In the genomic region with DNA sequence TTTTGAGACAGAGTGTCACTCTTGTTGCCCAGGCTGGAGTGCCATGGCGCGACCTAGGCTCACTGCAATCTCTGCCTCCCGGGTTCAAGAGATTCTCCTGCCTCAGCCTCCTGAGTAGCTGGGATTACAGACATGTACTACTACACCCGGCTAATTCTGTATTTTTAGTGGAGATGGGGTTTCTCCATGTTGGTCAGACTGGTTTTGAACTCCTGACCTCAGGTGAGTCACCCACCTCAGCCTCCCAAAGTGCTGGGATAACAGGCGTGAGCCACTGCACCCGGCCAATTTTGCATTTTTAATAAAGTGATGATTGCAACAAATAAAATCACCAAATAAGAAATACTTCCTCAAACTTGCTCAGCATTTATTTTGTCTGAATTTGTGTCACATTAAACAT, we compare ENCODE assay signal across 7 cellular contexts. TPM values are rescaled to one million over a fixed set of nuclear protein-coding genes. Genes with fewer than 3 reads are reported as not detected.
DNase-seq lines count a peak whose midpoint lies in the region; TF ChIP-seq lines count a peak whose summit lies in the region.
"Not testable (repeated sequence)": the region's sequence is repeated elsewhere in the genome, so short reads cannot be mapped to it uniquely, and the experiment has no call there.

No MANE protein-coding gene starts in this region.

- BruUV-seq in PC-9 (replicated peaks; lab: Mats Ljungman, UMichigan): not testable (repeated sequence)

- DNase-seq in ACHN (peak; percentile 44), ELR (ENCODE audit: low read depth) (peak; percentile 63), HT1080 (ENCODE audit: low read depth) (peak; percentile 41), PC-9 (peak; percentile 44 to 49), amniotic epithelial cell (ENCODE audit: low read depth) (peak; percentile 37)
- not testable (repeated sequence) for DNase-seq in epithelial cell of prostate (ENCODE audit: low read depth, low spot score); mesenchymal stem cell

- not testable (repeated sequence) for H3K4ac ChIP-seq in mesenchymal stem cell (ENCODE audit: low read depth in 1 of 2, low read length in 2 of 2)

- POLR2A ChIA-PET in PC-9 (lab: Charles Lee; ENCODE audit: unreplicated experiment): not testable (repeated sequence)

- intact Hi-C loops in PC-9 (cut with micrococcal nuclease; ENCODE audit: unreplicated experiment): loop anchor here (2.0 to 10.0 kb wide), 4 partner anchors 111 to 522 kb away; a partner anchor contains a TSS

- in situ Hi-C loops in ACHN (cut with HindIII; ENCODE audit: low pct_ligation_motif_present, low pct_unique_long_range_greater_than_20kb, low sequenced_read_pairs): not testable (repeated sequence)

- not testable (repeated sequence) for H2BK5ac ChIP-seq in mesenchymal stem cell (ENCODE audit: low read depth, low read length, poor library complexity, severe bottlenecking)

- not testable (repeated sequence) for H4K91ac ChIP-seq in mesenchymal stem cell (ENCODE audit: low read length)

- H3K36me3 ChIP-seq in PC-9 (ENCODE audit: low read depth) (peaks cover 35% of the 10 kb centered on the region), mesenchymal stem cell (ENCODE audit: control insufficient read depth in 1 of 2, insufficient read depth in 2 of 2, low read depth in 1 of 2, low read length in 2 of 2) (peaks cover 17 to 64% of the 10 kb centered on the region in 2 experiments)

- H2AFZ ChIP-seq in PC-9; mesenchymal stem cell (ENCODE audit: low read depth, low read length): not testable (repeated sequence)

- not testable (repeated sequence) for H3K14ac ChIP-seq in mesenchymal stem cell (ENCODE audit: low read length in 2 of 2)

- H3K9me2 ChIP-seq in PC-9 (ENCODE audit: insufficient read depth): not testable (repeated sequence)

- not testable (repeated sequence) for H3K4me3 ChIP-seq in PC-9; mesenchymal stem cell (ENCODE audit: insufficient read depth in 1 of 2, low read depth in 1 of 2, low read length in 2 of 2)

- H4K20me1 ChIP-seq in PC-9 (ENCODE audit: insufficient read depth): not testable (repeated sequence)

- 94% methylated on average over 6 of the region's 6 CpGs for WGBS in mesenchymal stem cell

- not testable (repeated sequence) for TF ChIP-seq CTCF in PC-9 (conservative IDR thresholded peaks at IDR 0.05)

- not testable (repeated sequence) for H3K9me3 ChIP-seq in PC-9 (ENCODE audit: insufficient read depth, low read depth); mesenchymal stem cell (ENCODE audit: control insufficient read depth, low read length)

- H3K4me1 ChIP-seq in PC-9 (replicated peaks; ENCODE audit: insufficient read depth): peaks cover 23% of the 10 kb centered on the region
- H3K4me1 ChIP-seq in mesenchymal stem cell (ENCODE audit: control insufficient read depth, insufficient read depth, low read depth, low read length): not testable (repeated sequence)

- peaks cover 22% of the 10 kb centered on the region for H3K79me2 ChIP-seq in PC-9 (ENCODE audit: low read depth)

- H3K18ac ChIP-seq in mesenchymal stem cell (ENCODE audit: low read depth in 1 of 2, low read length in 2 of 2): not testable (repeated sequence)

- H3K9ac ChIP-seq in mesenchymal stem cell (ENCODE audit: low read length): not testable (repeated sequence)

- peaks cover 25% of the 10 kb centered on the region for H3F3A ChIP-seq in PC-9 (ENCODE audit: insufficient read depth, low read depth)

- H3K27ac ChIP-seq in PC-9: peak overlapping the region; percentile 51
- H3K27ac ChIP-seq in epithelial cell of prostate: peak overlapping the region; percentile 31
- peak overlapping the region; percentile 74 for H3K27ac ChIP-seq in mesenchymal stem cell (ENCODE audit: low read length, poor library complexity, severe bottlenecking)

- H2BK120ac ChIP-seq in mesenchymal stem cell (ENCODE audit: low read depth, low read length): not testable (repeated sequence)

- CTCF ChIA-PET in PC-9 (lab: Charles Lee): not testable (repeated sequence)

- H3K79me1 ChIP-seq in mesenchymal stem cell (replicated peaks; ENCODE audit: low read length, poor library complexity, severe bottlenecking): peaks cover 23% of the 10 kb centered on the region

- H3K4me2 ChIP-seq in PC-9: peak overlapping the region; percentile 39
- not testable (repeated sequence) for H3K4me2 ChIP-seq in mesenchymal stem cell (ENCODE audit: low read length, poor library complexity, severe bottlenecking)

- H3K23ac ChIP-seq in mesenchymal stem cell (ENCODE audit: low read length in 2 of 2): not testable (repeated sequence)

- H4K8ac ChIP-seq in mesenchymal stem cell (ENCODE audit: low read length): not testable (repeated sequence)

- not testable (repeated sequence) for H2BK12ac ChIP-seq in mesenchymal stem cell (ENCODE audit: low read length in 2 of 2)

- not testable (repeated sequence) for H3K27me3 ChIP-seq in PC-9 (ENCODE audit: insufficient read depth, low read depth); mesenchymal stem cell (ENCODE audit: control insufficient read depth in 1 of 2, insufficient read depth in 1 of 2, low read length in 2 of 2)

- not testable (repeated sequence) for H2BK15ac ChIP-seq in mesenchymal stem cell (ENCODE audit: low read depth, poor library complexity, severe bottlenecking)

- H2AK5ac ChIP-seq in mesenchymal stem cell (ENCODE audit: low read length, severe bottlenecking): not testable (repeated sequence)

RNA-seq across cellular contexts. Expression of a gene that starts 35.9 kb away (rescaled TPM):
- total RNA-seq in HT1080 (2014; rRNA removed; shearing (Covaris generic)): 19.5 and 22.8 TPM in 2 replicates
- polyA plus RNA-seq in HT1080 (2015; cell fraction: cytosol; rRNA removed): 15.1 and 16.2 TPM in 2 replicates
- polyA plus RNA-seq in HT1080 (2015; cell fraction: nucleus; rRNA removed): 31.6 and 36.0 TPM in 2 replicates
- 63.1 and 81.4 TPM in 2 replicates for total RNA-seq in PC-9 (2021)
- polyA plus RNA-seq in mesenchymal stem cell (2013, experiment 1 of 2): 20.5 TPM
- 20.5 TPM for polyA plus RNA-seq in mesenchymal stem cell (2013, experiment 2 of 2)
